9 cellular contexts compared by ENCODE assay signal in the genomic region with DNA sequence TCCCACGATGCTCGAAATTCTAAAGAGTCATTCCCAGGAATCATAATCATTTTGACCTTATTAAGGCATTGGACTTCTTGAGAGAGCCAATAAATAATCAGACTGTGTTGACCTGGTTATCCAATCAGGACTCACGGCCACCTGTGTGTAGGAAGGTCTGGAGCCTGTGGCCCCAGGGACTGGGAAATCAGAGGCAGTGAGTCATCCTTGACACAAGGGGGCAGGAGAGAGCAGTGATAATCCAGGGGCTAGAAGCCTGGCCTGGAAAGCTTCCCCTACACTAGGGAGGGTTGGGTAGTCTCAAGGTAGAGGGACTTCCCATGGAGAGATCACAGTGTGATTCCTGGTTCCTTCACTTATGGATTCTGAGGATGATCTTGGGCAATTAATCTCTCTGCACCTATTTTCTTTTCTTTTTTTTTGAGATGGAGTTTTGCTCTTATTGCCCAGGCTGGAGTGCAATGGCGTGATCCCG. TPM values are rescaled to one million over a fixed set of nuclear protein-coding genes. Genes with fewer than 3 reads are reported as not detected.
DNase-seq lines count a peak whose midpoint lies in the region; ATAC-seq, FAIRE-seq and TF ChIP-seq lines count a peak whose summit lies in the region.
"Had no signal": no experiment of that assay in that cellular context is flagged by ENCODE, and none has a peak within 500 bp of the region (broad histone marks: within the 10 kb centered on the region; RNA-seq: fewer than 3 reads in every experiment).

No MANE protein-coding gene starts in this region.

- H3K9me2 ChIP-seq in GM23338 (ENCODE audit: insufficient read depth) (no peaks in the 10 kb centered on the region), hepatocyte (replicated peaks; ENCODE audit: insufficient read depth) (no peaks in the 10 kb centered on the region)

- no peak overlapping the region for H3K27ac ChIP-seq in GM23338 (ENCODE audit: low read depth)
- no peak overlapping the region for H3K27ac ChIP-seq in astrocyte (ENCODE audit: low read depth, low read length)
- no peak overlapping the region for H3K27ac ChIP-seq in hepatocyte

- H3K9ac ChIP-seq in astrocyte (ENCODE audit: low read length), result no peak overlapping the region

- TF ChIP-seq CTCF in D721Med (IDR thresholded peaks at IDR 0.05; ENCODE audit: insufficient read depth, missing control alignments) (peak; percentile 92), GM23338 (conservative IDR thresholded peaks at IDR 0.05; ENCODE audit: low read depth in 2 of 2) (peak; percentile 82 to 98), astrocyte (IDR thresholded peaks at IDR 0.05; ENCODE audit: insufficient read depth, low read depth, low read length) (peak; percentile 72), hepatocyte (IDR thresholded peaks at IDR 0.05; ENCODE audit: poor library complexity) (peak; percentile 47)

- H2AFZ ChIP-seq in GM23338 (no peak overlapping the region), astrocyte (ENCODE audit: low read depth, low read length) (no peak overlapping the region), hepatocyte (no peak overlapping the region)

- H3K9me3 ChIP-seq in astrocyte (ENCODE audit: insufficient read depth, low read depth, low read length), result no peaks in the 10 kb centered on the region
- H3K9me3 ChIP-seq in hepatocyte (ENCODE audit: low read depth), result no peaks in the 10 kb centered on the region

- peaks cover 10% of the 10 kb centered on the region; the same call in 2 of the 3 replicates for H3K4me1 Mint-ChIP-seq in GM23338
- peaks cover 8% of the 10 kb centered on the region for H3K4me1 Mint-ChIP-seq in astrocyte (ENCODE audit: low read depth, unreplicated experiment)

- ATAC-seq in GM23338, result peak; percentile 98
- ATAC-seq in HG03469 (IDR thresholded peaks at IDR 0.05; ENCODE audit: unreplicated experiment), result no peak

- no peak overlapping the region for H3K4me3 Mint-ChIP-seq in GM23338
- no peak overlapping the region for H3K4me3 Mint-ChIP-seq in astrocyte (ENCODE audit: unreplicated experiment)
- H3K4me3 Mint-ChIP-seq: T-helper 1 cell treated with Interleukin-12 subunit alpha and Interleukin-12 subunit beta and Interleukin-4 antibody, amounts not matched to agents 30 μg/mL and 1 μg/mL, for 36 hours had no signal

- H3K36me3 ChIP-seq in GM23338 (ENCODE audit: insufficient read depth) (no peaks in the 10 kb centered on the region), astrocyte (ENCODE audit: insufficient read depth, low read length) (no peaks in the 10 kb centered on the region), hepatocyte (replicated peaks; ENCODE audit: insufficient read depth, low read depth) (no peaks in the 10 kb centered on the region)

- no peaks in the 10 kb centered on the region for H3K27me3 ChIP-seq in GM23338 (ENCODE audit: insufficient read depth)
- H3K27me3 ChIP-seq in astrocyte (ENCODE audit: insufficient read depth, low read length), result no peaks in the 10 kb centered on the region
- H3K27me3 ChIP-seq in hepatocyte, result no peaks in the 10 kb centered on the region

- no peaks in the 10 kb centered on the region for H3F3A ChIP-seq in GM23338 (replicated peaks; ENCODE audit: low read depth)

- H3K9me3 Mint-ChIP-seq in GM23338 (no peaks in the 10 kb centered on the region; the same call in 2 of the 3 replicates), astrocyte (ENCODE audit: unreplicated experiment) (no peaks in the 10 kb centered on the region)
- H3K9me3 Mint-ChIP-seq: T-helper 1 cell treated with Interleukin-12 subunit alpha and Interleukin-12 subunit beta and Interleukin-4 antibody, amounts not matched to agents 30 μg/mL and 1 μg/mL, for 36 hours had no signal

- no peaks in the 10 kb centered on the region for H3K36me3 Mint-ChIP-seq in GM23338 (ENCODE audit: low read depth)
- H3K36me3 Mint-ChIP-seq in astrocyte (ENCODE audit: low read depth, unreplicated experiment), result no peaks in the 10 kb centered on the region

- H3K79me2 ChIP-seq in GM23338 (replicated peaks; ENCODE audit: insufficient read depth) (no peaks in the 10 kb centered on the region), astrocyte (ENCODE audit: insufficient read depth, low read length) (no peaks in the 10 kb centered on the region), hepatocyte (no peaks in the 10 kb centered on the region)

- H3K4me2 ChIP-seq in GM23338 (no peak overlapping the region), astrocyte (ENCODE audit: low read length) (no peak overlapping the region), hepatocyte (no peak overlapping the region)

- WGBS in hepatocyte (ENCODE audit: low lambda C conversion rate, missing lambda C conversion rate), result 92% methylated on average over 5 of the region's 5 CpGs

- peak; percentile 53 for DNase-seq in D721Med (ENCODE audit: insufficient read length, low spot score)
- DNase-seq in GM23338 (ENCODE audit: low spot score), result peak; percentile 91
- peak; percentile 74 for DNase-seq in NCI-H146 (lab: John Stamatoyannopoulos, UW)
- DNase-seq in T-helper 1 cell, result peak in 4 of 5 donors; percentile 45 to 65 (median 60)
- peak; percentile 36 for DNase-seq in astrocyte (ENCODE audit: low read depth)
- DNase-seq in hepatocyte (ENCODE audit: low spot score), result peak; percentile 69
- peak; percentile 31 to 53 for DNase-seq in stimulated activated CD4-positive, alpha-beta T cell treated with anti-CD3 and anti-CD28 coated beads, Interleukin-15, amount 100 ng/mL, for 48 hours (ENCODE audit: low read depth in 2 of 2)

- H3K27ac Mint-ChIP-seq in GM23338 (no peak overlapping the region), astrocyte (ENCODE audit: unreplicated experiment) (no peak overlapping the region)

- peak; percentile 88 for FAIRE-seq in D721Med (lab: Jason Lieb, UNC)
- FAIRE-seq in astrocyte (lab: Jason Lieb, UNC), result no peak

- no peaks in the 10 kb centered on the region for H4K20me1 ChIP-seq in GM23338 (replicated peaks; ENCODE audit: insufficient read depth)
- no peaks in the 10 kb centered on the region for H4K20me1 ChIP-seq in astrocyte (ENCODE audit: insufficient read depth, low read length)
- H4K20me1 ChIP-seq in hepatocyte (ENCODE audit: insufficient read depth, poor library complexity, severe bottlenecking), result no peaks in the 10 kb centered on the region

- peaks cover 1% of the 10 kb centered on the region for H3K27me3 Mint-ChIP-seq in GM23338 (ENCODE audit: insufficient read depth, low read depth, poor library complexity)
- H3K27me3 Mint-ChIP-seq in astrocyte (ENCODE audit: low read depth, unreplicated experiment), result no peaks in the 10 kb centered on the region

- peaks cover 4% of the 10 kb centered on the region; the same call in 1 of the 2 replicates for H3K4me1 ChIP-seq in GM23338 (ENCODE audit: insufficient read depth)
- no peaks in the 10 kb centered on the region for H3K4me1 ChIP-seq in astrocyte (ENCODE audit: insufficient read depth, low read length)
- peaks cover 5% of the 10 kb centered on the region for H3K4me1 ChIP-seq in hepatocyte (ENCODE audit: insufficient read depth)

- no peak overlapping the region for H3K4me3 ChIP-seq in GM23338
- H3K4me3 ChIP-seq in astrocyte (ENCODE audit: insufficient read depth, low read depth, low read length), result no peak overlapping the region
- no peak overlapping the region for H3K4me3 ChIP-seq in hepatocyte

TF ChIP-seq in GM23338, 12 proteins besides CTCF, POLR2A, EP300 and RAD21 (continues in another document):
- TF ChIP-seq STAT1 (IDR thresholded peaks at IDR 0.05; ENCODE audit: unreplicated experiment), result no peak
- TF ChIP-seq, protein P1, sequence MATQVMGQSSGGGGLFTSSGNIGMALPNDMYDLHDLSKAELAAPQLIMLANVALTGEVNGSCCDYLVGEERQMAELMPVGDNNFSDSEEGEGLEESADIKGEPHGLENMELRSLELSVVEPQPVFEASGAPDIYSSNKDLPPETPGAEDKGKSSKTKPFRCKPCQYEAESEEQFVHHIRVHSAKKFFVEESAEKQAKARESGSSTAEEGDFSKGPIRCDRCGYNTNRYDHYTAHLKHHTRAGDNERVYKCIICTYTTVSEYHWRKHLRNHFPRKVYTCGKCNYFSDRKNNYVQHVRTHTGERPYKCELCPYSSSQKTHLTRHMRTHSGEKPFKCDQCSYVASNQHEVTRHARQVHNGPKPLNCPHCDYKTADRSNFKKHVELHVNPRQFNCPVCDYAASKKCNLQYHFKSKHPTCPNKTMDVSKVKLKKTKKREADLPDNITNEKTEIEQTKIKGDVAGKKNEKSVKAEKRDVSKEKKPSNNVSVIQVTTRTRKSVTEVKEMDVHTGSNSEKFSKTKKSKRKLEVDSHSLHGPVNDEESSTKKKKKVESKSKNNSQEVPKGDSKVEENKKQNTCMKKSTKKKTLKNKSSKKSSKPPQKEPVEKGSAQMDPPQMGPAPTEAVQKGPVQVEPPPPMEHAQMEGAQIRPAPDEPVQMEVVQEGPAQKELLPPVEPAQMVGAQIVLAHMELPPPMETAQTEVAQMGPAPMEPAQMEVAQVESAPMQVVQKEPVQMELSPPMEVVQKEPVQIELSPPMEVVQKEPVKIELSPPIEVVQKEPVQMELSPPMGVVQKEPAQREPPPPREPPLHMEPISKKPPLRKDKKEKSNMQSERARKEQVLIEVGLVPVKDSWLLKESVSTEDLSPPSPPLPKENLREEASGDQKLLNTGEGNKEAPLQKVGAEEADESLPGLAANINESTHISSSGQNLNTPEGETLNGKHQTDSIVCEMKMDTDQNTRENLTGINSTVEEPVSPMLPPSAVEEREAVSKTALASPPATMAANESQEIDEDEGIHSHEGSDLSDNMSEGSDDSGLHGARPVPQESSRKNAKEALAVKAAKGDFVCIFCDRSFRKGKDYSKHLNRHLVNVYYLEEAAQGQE (IDR thresholded peaks at IDR 0.05; ENCODE audit: unreplicated experiment), result no peak
- no peak for TF ChIP-seq EZH2phosphoT487 (IDR thresholded peaks at IDR 0.05; ENCODE audit: unreplicated experiment)
- no peak for TF ChIP-seq ZNF331 (CRISPR knock-in tag; IDR thresholded peaks at IDR 0.05; ENCODE audit: low read depth)
- TF ChIP-seq POLR2AphosphoS5 (IDR thresholded peaks at IDR 0.05; ENCODE audit: low read depth), result no peak
- no peak for TF ChIP-seq NANOG (IDR thresholded peaks at IDR 0.05; ENCODE audit: borderline replicate concordance)
- no peak for TF ChIP-seq ZNF114 (CRISPR knock-in tag; IDR thresholded peaks at IDR 0.05)
- no peak for TF ChIP-seq CREB1 (CRISPR knock-in tag; IDR thresholded peaks at IDR 0.05; ENCODE audit: low read depth)

RNA-seq across cellular contexts. Expression of a gene that starts 4.7 kb away (rescaled TPM):
- total RNA-seq in GM23338 (2014; rRNA removed; shearing (Covaris generic)), result not detected in 2 replicates
- polyA plus RNA-seq in GM23338 (2016; fragmentation: Nextera tagmentation; extraction: Ambion mirVana) (0.18 TPM in 1 of 2 replicates, not detected in the other), hepatocyte (8.8 and 10.6 TPM in 2 replicates)
- total RNA-seq in astrocyte (1.2 and 1.6 TPM in 2 replicates), hepatocyte (7.8 and 8.9 TPM in 2 replicates)

RNA-seq across cellular contexts. Expression of a gene that starts 15.8 kb away (rescaled TPM):
- total RNA-seq in GM23338 (2014; rRNA removed; shearing (Covaris generic)), result 42.1 and 44.5 TPM in 2 replicates
- polyA plus RNA-seq in GM23338 (2016; fragmentation: Nextera tagmentation; extraction: Ambion mirVana) (16.8 and 17.0 TPM in 2 replicates), hepatocyte (10.3 and 10.7 TPM in 2 replicates)
- total RNA-seq in astrocyte (23.1 and 27.6 TPM in 2 replicates), hepatocyte (18.5 and 19.2 TPM in 2 replicates)

RNA-seq across cellular contexts. Expression of a gene that starts 50.1 kb away (rescaled TPM):
- 8.3 and 9.5 TPM in 2 replicates for total RNA-seq in GM23338 (2014; rRNA removed; shearing (Covaris generic))
- polyA plus RNA-seq in GM23338 (2016; fragmentation: Nextera tagmentation; extraction: Ambion mirVana) (3.8 and 4.6 TPM in 2 replicates), hepatocyte (18.2 and 23.1 TPM in 2 replicates)
- total RNA-seq in astrocyte (23.2 and 28.3 TPM in 2 replicates), hepatocyte (13.0 and 16.6 TPM in 2 replicates)

Comparison
In these comparisons a context has a peak if more than half of its experiments do, and no peak if none do; other contexts are left out.
1. DNase-seq: peak in every context shown above with its lines; median percentile 91 in GM23338; 74 in NCI-H146; 69 in hepatocyte; 60 in T-helper 1 cell; 53 in D721Med; 42 in stimulated activated CD4-positive, alpha-beta T cell treated with anti-CD3 and anti-CD28 coated beads, Interleukin-15, amount 100 ng/mL, for 48 hours; 36 in astrocyte.